1 cellular context compared by ENCODE assay signal in the genomic region with DNA sequence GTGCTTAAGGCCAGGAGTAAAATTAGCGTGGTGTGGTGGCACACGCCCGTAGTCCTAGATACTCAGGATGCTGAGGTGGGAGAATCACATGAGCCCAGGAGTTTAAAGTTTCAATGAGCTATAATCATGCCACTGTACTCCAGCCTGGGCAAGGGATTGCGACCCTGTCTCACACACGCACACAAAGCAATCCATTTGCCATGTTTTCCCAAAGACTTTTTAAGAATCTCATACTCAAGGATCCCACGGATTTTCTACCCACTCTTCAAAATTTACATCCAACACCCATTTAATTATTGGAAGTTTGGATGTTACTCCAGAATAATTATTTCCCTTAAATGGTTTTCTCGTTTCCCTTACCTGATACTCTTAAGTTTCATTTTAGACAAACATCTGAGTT.
TF ChIP-seq lines count a peak whose summit lies in the region.

No MANE protein-coding gene starts in this region.

TF ChIP-seq in K562, 482 proteins besides CTCF, POLR2A, EP300 and RAD21:
- TF ChIP-seq CREB1 (IDR thresholded peaks at IDR 0.05) (peak; percentile 5; the same call in 1 of the 2 replicates), CREB1 (CRISPR knock-in tag; IDR thresholded peaks at IDR 0.05) (no peak), ZNF75A (CRISPR knock-in tag; IDR thresholded peaks at IDR 0.05) (no peak)
